ENCODE assay signal across 24 cellular contexts in the genomic region with DNA sequence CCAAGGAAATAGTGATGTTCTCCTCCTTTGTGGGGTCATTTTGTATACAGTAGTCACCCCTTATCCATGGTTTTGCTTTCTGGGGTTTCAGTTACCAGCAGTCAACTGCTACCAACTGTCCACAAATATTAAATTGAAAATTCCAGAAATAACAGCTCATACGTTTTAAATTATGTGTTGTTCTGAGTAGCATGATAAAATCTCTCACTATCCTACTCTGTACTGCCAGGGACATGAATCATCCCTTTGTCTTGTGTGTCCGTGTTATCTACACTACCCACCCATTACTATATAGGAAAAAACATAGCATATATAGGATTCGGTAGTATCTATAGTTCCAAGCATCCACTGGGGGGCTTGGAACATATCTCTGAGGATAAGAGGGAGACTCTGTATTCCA.
"Had no signal": no experiment of that assay in that cellular context is flagged by ENCODE, and none has a peak within 500 bp of the region (broad histone marks: within the 10 kb centered on the region; RNA-seq: fewer than 3 reads in every experiment).

No MANE protein-coding gene starts in this region.

- H3K27me3 ChIP-seq: esophagus muscularis mucosa, gastroesophageal sphincter, left lung, neural progenitor cell, ovary, right atrium auricular region, sigmoid colon, testis, tibial nerve, upper lobe of right lung had no signal

- H3K27ac ChIP-seq: epithelial cell of prostate, esophagus muscularis mucosa, gastroesophageal sphincter, left lung, lower lobe of right lung, neural progenitor cell, ovary, right atrium auricular region, sigmoid colon, skin epidermis, testis, tibial nerve, upper lobe of right lung had no signal

- H3K9me3 ChIP-seq: esophagus muscularis mucosa, gastroesophageal sphincter, left lung, lower lobe of right lung, ovary, right atrium auricular region, sigmoid colon, testis, tibial nerve, upper lobe of right lung had no signal

- H3K36me3 ChIP-seq: esophagus muscularis mucosa, gastroesophageal sphincter, left lung, lower lobe of right lung, neural progenitor cell, ovary, right atrium auricular region, sigmoid colon, tibial nerve, upper lobe of right lung had no signal

- H3K4me1 ChIP-seq: esophagus muscularis mucosa, gastroesophageal sphincter, left lung, lower lobe of right lung, sigmoid colon, testis, tibial nerve, upper lobe of right lung had no signal

- H2AFZ ChIP-seq: neural progenitor cell had no signal

- H3K4me2 ChIP-seq: neural progenitor cell had no signal

- H3K9ac ChIP-seq: neural progenitor cell had no signal

- ATAC-seq: effector memory CD8-positive, alpha-beta T cell; gastroesophageal sphincter; left lung; lower lobe of right lung; natural killer cell treated with Interleukin-12 subunit alpha and Interleukin-12 subunit beta and Interleukin-15 and Interleukin-18, amount 100 ng/mL, for 72 hours; stimulated activated naive B cell treated with anti-CD40 and anti-IgM and Interleukin-4, amounts not matched to agents 10 μg/mL and 1 μg/mL and 100 μg/mL, for 72 hours; stimulated activated naive CD8-positive, alpha-beta T cell treated with anti-CD3 and anti-CD28 coated beads, Interleukin-15, amount 100 ng/mL, for 72 hours; upper lobe of right lung had no signal

- DNase-seq: effector memory CD8-positive, alpha-beta T cell; glutamatergic neuron; islet precursor cell; left lung; lower lobe of right lung; mesenchymal stem cell; midbrain; nucleus accumbens; ovary; sigmoid colon; stimulated activated CD4-positive, alpha-beta T cell treated with anti-CD3 and anti-CD28 coated beads, Interleukin-2, amount 100 ng/mL, for 24 hours; stimulated activated CD4-positive, alpha-beta T cell treated with anti-CD3 and anti-CD28 coated beads, Interleukin-4, amount 100 ng/mL, for 4 hours; stimulated activated naive B cell treated with anti-CD40 and anti-IgM and Interleukin-4, amounts not matched to agents 10 μg/mL and 1 μg/mL and 100 μg/mL, for 72 hours; stimulated activated naive CD8-positive, alpha-beta T cell treated with anti-CD3 and anti-CD28 coated beads, Interleukin-15, amount 100 ng/mL, for 72 hours; testis; upper lobe of right lung had no signal

- H3K4me3 ChIP-seq: esophagus muscularis mucosa, gastroesophageal sphincter, left lung, lower lobe of right lung, neural progenitor cell, ovary, right atrium auricular region, sigmoid colon, skin epidermis, testis, tibial nerve, upper lobe of right lung had no signal
